ENCODE assay signal across 24 cellular contexts in the genomic region with DNA sequence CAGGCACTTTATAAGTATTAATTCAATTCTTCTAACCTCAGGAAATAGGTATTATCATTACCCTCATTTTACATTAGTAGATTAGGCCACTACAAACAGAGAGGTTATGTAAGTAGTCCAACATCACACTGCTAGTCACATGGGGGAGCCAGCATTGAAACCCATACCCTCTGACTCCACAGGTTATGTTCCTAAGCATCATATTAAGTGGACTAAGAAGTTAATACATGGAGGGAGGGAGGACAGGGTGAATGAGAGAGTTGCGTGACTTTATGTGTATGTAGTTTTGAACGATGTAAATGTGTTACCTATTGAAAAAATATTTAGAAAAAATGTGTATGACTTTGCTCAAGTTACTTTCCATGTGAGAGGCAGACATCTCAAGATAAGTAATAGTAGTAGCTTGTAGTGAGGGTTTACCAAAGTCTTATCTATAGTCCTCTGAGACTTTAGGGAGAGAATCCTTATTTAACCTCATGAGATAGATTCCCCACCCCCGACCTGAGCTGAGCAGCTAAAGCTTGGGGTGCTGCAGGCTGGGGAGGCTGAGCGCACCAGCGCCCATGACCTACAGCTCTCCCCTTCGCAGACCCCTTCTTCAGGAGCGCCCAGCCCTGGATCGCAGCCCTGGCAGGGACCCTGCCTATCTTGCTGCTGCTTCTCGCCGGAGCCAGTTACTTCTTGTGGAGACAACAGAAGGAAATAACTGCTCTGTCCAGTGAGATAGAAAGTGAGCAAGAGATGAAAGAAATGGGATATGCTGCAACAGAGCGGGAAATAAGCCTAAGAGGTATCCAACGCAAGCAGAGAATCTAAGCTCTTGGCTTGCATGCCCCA.
"Had no signal": no experiment of that assay in that cellular context is flagged by ENCODE, and none has a peak within 500 bp of the region (broad histone marks: within the 10 kb centered on the region; RNA-seq: fewer than 3 reads in every experiment).

No MANE protein-coding gene starts in this region.

- FAIRE-seq: colon, frontal cortex, islet of Langerhans had no signal

- ATAC-seq: activated T-helper 17 cell treated with anti-CD3 and anti-CD28 coated beads, Interleukin-2, amount 50 U/mL, for 72 hours; left lung; right lobe of liver; stimulated activated memory B cell treated with anti-CD40 and anti-IgM and Interleukin-4, amounts not matched to agents 10 μg/mL and 1 μg/mL and 100 μg/mL, for 72 hours; T-cell had no signal

- DNase-seq: activated B cell treated with CpG ODN at 0.5 μM for 24 hours; activated CD4-positive, alpha-beta T cell treated with anti-CD3 and anti-CD28 coated beads, Interleukin-2, amount 50 U/mL, for 1 hour; activated gamma-delta T cell treated with Interleukin-2 at 50 U/mL for 16 hours; amygdala; central memory CD4-positive, alpha-beta T cell; dermis blood vessel endothelial cell; effector CD4-positive, alpha-beta T cell; left lung; mesendoderm; ovary; right lobe of liver; stimulated activated CD4-positive, alpha-beta T cell treated with anti-CD3 and anti-CD28 coated beads, Interleukin-12 subunit alpha, Interleukin-12 subunit beta, amount 100 ng/mL, for 4 hours; stimulated activated CD4-positive, alpha-beta T cell treated with anti-CD3 and anti-CD28 coated beads, Interleukin-4, amount 100 ng/mL, for 24 hours; T-cell; testis; transverse colon had no signal

- H3K27ac ChIP-seq: left lung, ovary, right lobe of liver, testis, transverse colon had no signal

- H3K36me3 ChIP-seq: ovary had no signal

- H3K4me3 ChIP-seq: left lung, lung, ovary, right lobe of liver, testis, transverse colon had no signal

- H3K27me3 Mint-ChIP-seq: activated B cell treated with CpG ODN at 0.5 μM for 24 hours; activated T-helper 17 cell treated with anti-CD3 and anti-CD28 coated beads, Interleukin-2, amount 50 U/mL, for 72 hours; progenitor cell of endocrine pancreas; stimulated activated memory B cell treated with anti-CD40 and anti-IgM and Interleukin-4, amounts not matched to agents 10 μg/mL and 1 μg/mL and 100 μg/mL, for 72 hours; T-cell had no signal

- H3K27me3 ChIP-seq: left lung, ovary, right lobe of liver, testis, transverse colon had no signal

- H3K9me3 Mint-ChIP-seq: activated B cell treated with CpG ODN at 0.5 μM for 24 hours; activated T-helper 17 cell treated with anti-CD3 and anti-CD28 coated beads, Interleukin-2, amount 50 U/mL, for 72 hours; stimulated activated memory B cell treated with anti-CD40 and anti-IgM and Interleukin-4, amounts not matched to agents 10 μg/mL and 1 μg/mL and 100 μg/mL, for 72 hours; T-cell; T-helper 2 cell treated with Interferon-gamma antibody and Interleukin-4, amounts not matched to agents 5 μg/mL and 100 μg/mL, for 36 hours had no signal

- H3K4me1 ChIP-seq: right lobe of liver, testis, transverse colon had no signal

- H3K9me3 ChIP-seq: left lung, ovary, right lobe of liver, testis, transverse colon had no signal

- H3K27ac Mint-ChIP-seq: progenitor cell of endocrine pancreas; stimulated activated memory B cell treated with anti-CD40 and anti-IgM and Interleukin-4, amounts not matched to agents 10 μg/mL and 1 μg/mL and 100 μg/mL, for 72 hours; T-helper 2 cell treated with Interferon-gamma antibody and Interleukin-4, amounts not matched to agents 5 μg/mL and 100 μg/mL, for 36 hours had no signal

- H3K4me3 Mint-ChIP-seq: activated B cell treated with CpG ODN at 0.5 μM for 24 hours; activated T-helper 17 cell treated with anti-CD3 and anti-CD28 coated beads, Interleukin-2, amount 50 U/mL, for 72 hours; stimulated activated memory B cell treated with anti-CD40 and anti-IgM and Interleukin-4, amounts not matched to agents 10 μg/mL and 1 μg/mL and 100 μg/mL, for 72 hours; T-cell; T-helper 2 cell treated with Interferon-gamma antibody and Interleukin-4, amounts not matched to agents 5 μg/mL and 100 μg/mL, for 36 hours had no signal
